ENCODE assay signal across 8 cellular contexts in the genomic region with DNA sequence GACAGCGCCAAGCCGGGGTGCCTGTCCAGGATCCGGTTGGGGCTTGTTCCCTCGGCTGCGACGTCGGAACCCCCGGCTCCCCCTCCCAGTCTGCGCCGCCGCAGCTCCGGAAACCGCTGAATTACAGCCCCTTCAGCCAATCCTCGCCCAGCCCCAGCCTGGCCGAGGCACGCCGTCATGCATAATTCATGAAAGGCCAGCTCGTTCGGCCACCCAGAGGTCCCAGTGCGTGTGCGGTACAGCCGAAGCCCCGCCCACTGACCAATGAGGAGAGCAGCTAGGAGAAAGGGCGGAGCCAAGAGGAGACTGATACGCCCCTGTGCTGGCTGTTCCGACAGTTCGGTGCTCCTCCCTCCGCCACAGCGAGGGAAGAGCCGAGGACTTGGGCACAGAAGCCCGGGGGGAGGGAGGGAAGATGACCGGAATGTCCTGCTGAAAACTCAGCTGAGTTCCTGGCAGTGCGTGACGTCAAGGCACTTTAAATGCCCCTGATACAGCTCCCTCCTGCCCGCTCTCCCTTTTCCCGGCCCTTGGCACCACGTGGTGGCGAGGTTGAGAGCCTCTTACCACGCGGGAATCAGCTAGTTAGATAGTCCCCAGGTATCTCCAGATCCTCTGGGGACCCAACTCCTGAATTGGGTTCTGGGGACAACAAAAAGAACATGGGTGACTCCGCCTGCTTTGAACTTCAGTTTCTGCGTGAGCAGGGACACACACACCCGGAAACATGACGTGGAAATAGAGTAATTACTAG. TPM values are rescaled to one million over a fixed set of nuclear protein-coding genes. Genes with fewer than 3 reads are reported as not detected.
DNase-seq lines count a peak whose midpoint lies in the region; ATAC-seq and TF ChIP-seq lines count a peak whose summit lies in the region.

A gene (minus strand): TSS at position 62 of the 754 bp plus-strand sequence. CDS start 39,926 bp downstream, outside the sequence.

- H3K4me1 ChIP-seq in ACC112 (ENCODE audit: control insufficient read depth, insufficient read depth, low read length, unreplicated experiment) (peaks cover 11% of the 10 kb centered on the region), mammary epithelial cell (ENCODE audit: insufficient read depth, low read length) (peaks cover 16% of the 10 kb centered on the region), skeletal muscle tissue (ENCODE audit: control insufficient read depth in 3 of 3, insufficient read depth in 3 of 3, low read length in 3 of 3) (peaks cover 10 to 27% (median 19%) of the 10 kb centered on the region in 3 donors)

- no peaks in the 10 kb centered on the region for H4K20me1 ChIP-seq in mammary epithelial cell (ENCODE audit: insufficient read depth, low read length)

- CTCF ChIA-PET in mammary epithelial cell (lab: Charles Lee; ENCODE audit: low non-redundant PET): interaction anchor here (0.6 to 0.9 kb wide), 3 partner anchors 22 to 129 kb away, joined by 5 to 10 read pairs (median 7); no protein-coding TSS in a partner anchor

- H3K27me3 ChIP-seq in ACC112 (ENCODE audit: insufficient read depth, low read length) (no peaks in the 10 kb centered on the region), WERI-Rb-1 (ENCODE audit: insufficient read depth, low read depth, severe bottlenecking) (peaks cover 4% of the 10 kb centered on the region), mammary epithelial cell (ENCODE audit: insufficient read depth, low read length) (no peaks in the 10 kb centered on the region), skeletal muscle tissue (ENCODE audit: control insufficient read depth in 3 of 3, insufficient read depth in 3 of 3, low read length in 3 of 3) (no peaks in the 10 kb centered on the region)

- WGBS in mammary epithelial cell (ENCODE audit: low coverage, missing lambda C conversion rate): 0% methylated on average over 14 of the region's 44 CpGs

- H3K27ac ChIP-seq in ACC112 (ENCODE audit: low read depth, low read length): peak within 1 kb of the TSS; percentile 88
- peak within 1 kb of the TSS; percentile 69 for H3K27ac ChIP-seq in WERI-Rb-1
- H3K27ac ChIP-seq in mammary epithelial cell (ENCODE audit: insufficient read depth, low read depth, low read length): peak within 1 kb of the TSS; percentile 69
- H3K27ac ChIP-seq in skeletal muscle tissue (ENCODE audit: low read depth, low read length): peak within 1 kb of the TSS; percentile 99

- H3K9ac ChIP-seq in mammary epithelial cell (ENCODE audit: insufficient read depth, low read length): peak within 1 kb of the TSS; percentile 46
- peak within 1 kb of the TSS; percentile 93 to 99 (median 94) for H3K9ac ChIP-seq in skeletal muscle tissue (ENCODE audit: low read depth in 1 of 3, low read length in 3 of 3)

- ATAC-seq in GM18870 (IDR thresholded peaks at IDR 0.05; ENCODE audit: unreplicated experiment) (peak; percentile 90), HG03135 (IDR thresholded peaks at IDR 0.05; ENCODE audit: unreplicated experiment) (peak; percentile 88)

- intact Hi-C loops in mammary epithelial cell (cut with micrococcal nuclease): loop anchor here (1.0 to 5.0 kb wide), 6 partner anchors 19 to 129 kb away; no protein-coding TSS in a partner anchor

- DNase-seq in NCI-H2196 treated with DMSO at 0.1 percent for 48 hours (lab: John Stamatoyannopoulos, UW; ENCODE audit: unreplicated experiment): peak; percentile 92
- DNase-seq in WERI-Rb-1: peak; percentile 100
- peak; percentile 100 for DNase-seq in mammary epithelial cell

- dilution Hi-C loops in mammary epithelial cell (cut with HindIII; ENCODE audit: low sequenced_read_pairs): no loop called here

- H3K4me3 ChIP-seq in ACC112 (ENCODE audit: low read depth, low read length) (peak within 1 kb of the TSS; percentile 84), WERI-Rb-1 (ENCODE audit: low read depth, low read length) (peak within 1 kb of the TSS; percentile 81), mammary epithelial cell (replicated peaks in 1 of 3; ENCODE audit: insufficient read depth in 1 of 3, low read depth in 2 of 3, low read length in 3 of 3) (peak within 1 kb of the TSS; percentile 70 to 85 (median 78)), iPS-18c (ENCODE audit: insufficient read depth, low read depth, low read length) (peak within 1 kb of the TSS; percentile 95), skeletal muscle tissue (ENCODE audit: low read length in 3 of 3) (peak within 1 kb of the TSS; percentile 89 to 95 (median 91))

- in situ Hi-C loops in mammary epithelial cell (cut with MboI; ENCODE audit: low sequenced_read_pairs in 2 of 2): no loop called here

- H3K36me3 ChIP-seq in ACC112 (ENCODE audit: insufficient read depth, low read length) (no peaks in the 10 kb centered on the region), WERI-Rb-1 (no peaks in the 10 kb centered on the region; the same call in 1 of the 2 replicates), mammary epithelial cell (ENCODE audit: insufficient read depth, low read length) (no peaks in the 10 kb centered on the region), skeletal muscle tissue (ENCODE audit: control insufficient read depth in 3 of 3, insufficient read depth in 3 of 3, low read length in 3 of 3) (peaks cover 0 to under 1% (median 0%) of the 10 kb centered on the region in 3 donors)

- H3K79me2 ChIP-seq in ACC112 (ENCODE audit: control insufficient read depth, insufficient read depth, low read length, unreplicated experiment) (peaks cover 44% of the 10 kb centered on the region), mammary epithelial cell (ENCODE audit: insufficient read depth, low read length) (peaks cover 45% of the 10 kb centered on the region)

- no TSS peak for BruUV-seq in mammary epithelial cell (replicated peaks; lab: Mats Ljungman, UMichigan)

- H2AFZ ChIP-seq in ACC112 (ENCODE audit: low read length, unreplicated experiment): peak within 1 kb of the TSS; percentile 49
- H2AFZ ChIP-seq in mammary epithelial cell (ENCODE audit: low read depth, low read length): peak within 1 kb of the TSS; percentile 94

- H3K9me3 ChIP-seq in WERI-Rb-1 (ENCODE audit: severe bottlenecking) (no peaks in the 10 kb centered on the region), mammary epithelial cell (replicated peaks; ENCODE audit: insufficient read depth, low read length) (no peaks in the 10 kb centered on the region), iPS-18c (ENCODE audit: control insufficient read depth, insufficient read depth, low read length) (no peaks in the 10 kb centered on the region), skeletal muscle tissue (ENCODE audit: control insufficient read depth in 3 of 3, low read length in 3 of 3) (no peaks in the 10 kb centered on the region)

- H3K4me2 ChIP-seq in mammary epithelial cell (ENCODE audit: insufficient read depth, low read depth, low read length): peak within 1 kb of the TSS; percentile 79

- no peak for TF ChIP-seq CTCF in WERI-Rb-1 (IDR thresholded peaks at IDR 0.05; ENCODE audit: low read depth, low read length)
- no peak for TF ChIP-seq CTCF in mammary epithelial cell (conservative IDR thresholded peaks at IDR 0.05 in 1 of 2, IDR thresholded peaks at IDR 0.05 in 1 of 2; ENCODE audit: extremely low read depth in 1 of 2, insufficient read depth in 1 of 2, low read depth in 1 of 2, low read length in 2 of 2)

RNA-seq across cellular contexts. Expression of the gene that starts here (rescaled TPM):
- total RNA-seq in mammary epithelial cell (100 to 1,000 TPM in 1 of 2 donors, 10 to 100 TPM in 1; 94.3 to 191 TPM), skeletal muscle tissue (44.9 TPM)
- 51.3 TPM for polyA plus RNA-seq in mammary epithelial cell
- 115 TPM for polyA minus RNA-seq in mammary epithelial cell

Comparison
In these comparisons a context has a peak if more than half of its experiments do, and no peak if none do; other contexts are left out.
1. Peak in every context shown above with its lines: DNase-seq, ATAC-seq, H3K4me3 ChIP-seq and H3K27ac ChIP-seq.